ENCODE assay signal across 18 cellular contexts in genomic region chr9:121294181-121294743, GRCh38. TPM values are rescaled to one million over a fixed set of nuclear protein-coding genes. Genes with fewer than 3 reads are reported as not detected.
DNase-seq lines count a peak whose midpoint lies in the region; ATAC-seq and TF ChIP-seq lines count a peak whose summit lies in the region.
"Had no signal": no experiment of that assay in that cellular context is flagged by ENCODE, and none has a peak within 500 bp of the region (broad histone marks: within the 10 kb centered on the region; RNA-seq: fewer than 3 reads in every experiment).

No MANE protein-coding gene starts in this region.

- intact Hi-C loops in ascending aorta (cut with DNase I): no loop called here
- intact Hi-C loops in Right ventricle myocardium inferior (cut with DNase I): no loop called here
- intact Hi-C loops in testis (cut with DNase I; ENCODE audit: low total_unique reads): no loop called here

- H3K27ac ChIP-seq in ascending aorta: peak overlapping the region; percentile 92 to 99
- H3K27ac ChIP-seq in testis: peak overlapping the region; percentile 64 to 87

- H3K4me1 ChIP-seq in ascending aorta (peaks cover 40 to 91% of the 10 kb centered on the region in 2 donors), testis (peaks cover 69% of the 10 kb centered on the region)

- no peak for DNase-seq in ascending aorta (ENCODE audit: low spot score in 2 of 2)
- DNase-seq in Right ventricle myocardium inferior (ENCODE audit: missing footprints): peak; percentile 87
- no peak for DNase-seq in testis
- no peak for DNase-seq in epidermal melanocyte (ENCODE audit: insufficient read length, low spot score)
- DNase-seq in MV-4-11 (lab: John Stamatoyannopoulos, UW): no peak
- DNase-seq in NCI-H187 (lab: John Stamatoyannopoulos, UW): no peak
- DNase-seq in AG08395 (ENCODE audit: low spot score): no peak
- DNase-seq: activated CD4-positive, alpha-beta memory T cell treated with anti-CD3 and anti-CD28 coated beads, Interleukin-2, amount 10 ng/mL, durations not matched to agents 7 days and 5 days; AML-193; DMS 273 treated with DMSO at 0.1 percent for 48 hours; effector memory CD8-positive, alpha-beta T cell; foreskin melanocyte; NK-92 treated with Interleukin-12 subunit alpha and Interleukin-12 subunit beta, amount 100 ng/mL, for 24 hours; stimulated activated CD4-positive, alpha-beta T cell treated with anti-CD3 and anti-CD28 coated beads, Interleukin-4, amount 100 ng/mL, for 1 hour had no signal

- no peaks in the 10 kb centered on the region for H3K27me3 Mint-ChIP-seq in nephron (ENCODE audit: low read depth)

- H3K27me3 ChIP-seq in ascending aorta (no peaks in the 10 kb centered on the region), testis (no peaks in the 10 kb centered on the region)

- H3K9me3 Mint-ChIP-seq in nephron: no peaks in the 10 kb centered on the region
- H3K9me3 Mint-ChIP-seq: activated CD4-positive, alpha-beta memory T cell treated with anti-CD3 and anti-CD28 coated beads, Interleukin-2, amount 10 ng/mL, durations not matched to agents 7 days and 5 days; activated T-helper 17 cell treated with anti-CD3 and anti-CD28 coated beads, Interleukin-2, amount 50 U/mL, for 72 hours; effector memory CD8-positive, alpha-beta T cell; GM23338 had no signal

- H3K9me3 ChIP-seq in ascending aorta (no peaks in the 10 kb centered on the region), testis (no peaks in the 10 kb centered on the region)
- H3K9me3 ChIP-seq: mucosa of descending colon had no signal

- H3K36me3 Mint-ChIP-seq in nephron (ENCODE audit: low read depth): no peaks in the 10 kb centered on the region

- peak overlapping the region in 2 of 3 experiments; percentile 54 to 98 for H3K27ac Mint-ChIP-seq in nephron
- H3K27ac Mint-ChIP-seq: activated CD4-positive, alpha-beta memory T cell treated with anti-CD3 and anti-CD28 coated beads, Interleukin-2, amount 10 ng/mL, durations not matched to agents 7 days and 5 days; activated T-helper 17 cell treated with anti-CD3 and anti-CD28 coated beads, Interleukin-2, amount 50 U/mL, for 72 hours; GM23338 had no signal

- H3K4me3 ChIP-seq in ascending aorta (peak overlapping the region; percentile 2 to 20), testis (no peak overlapping the region)
- H3K4me3 ChIP-seq: GM23338, mucosa of descending colon had no signal

- H3K4me1 Mint-ChIP-seq in nephron: peaks cover 49% of the 10 kb centered on the region

- peaks cover 4 to 9% of the 10 kb centered on the region in 2 donors for H3K36me3 ChIP-seq in ascending aorta
- H3K36me3 ChIP-seq in testis (ENCODE audit: low read depth, missing control alignments): no peaks in the 10 kb centered on the region

- no peak for TF ChIP-seq POLR2A in testis (IDR thresholded peaks at IDR 0.05)

- TF ChIP-seq CTCF in ascending aorta (IDR thresholded peaks at IDR 0.05) (no peak), nephron (IDR thresholded peaks at IDR 0.05; ENCODE audit: unreplicated experiment in 3 of 3) (no peak), testis (IDR thresholded peaks at IDR 0.05) (no peak)

- H3K4me3 Mint-ChIP-seq in nephron: no peak overlapping the region
- H3K4me3 Mint-ChIP-seq: activated CD4-positive, alpha-beta memory T cell treated with anti-CD3 and anti-CD28 coated beads, Interleukin-2, amount 10 ng/mL, durations not matched to agents 7 days and 5 days; activated T-helper 17 cell treated with anti-CD3 and anti-CD28 coated beads, Interleukin-2, amount 50 U/mL, for 72 hours; effector memory CD8-positive, alpha-beta T cell; GM23338 had no signal

- peak; percentile 56 for ATAC-seq in Right ventricle myocardium inferior
- ATAC-seq: activated T-helper 17 cell treated with anti-CD3 and anti-CD28 coated beads, Interleukin-2, amount 50 U/mL, for 72 hours; effector memory CD8-positive, alpha-beta T cell; GM23338; mucosa of descending colon had no signal

- 65% methylated on average over 4 to 6 of the region's 6 CpGs for WGBS in testis, 2 donors

RNA-seq across cellular contexts. Expression of gene GSN, which starts 26.3 kb away (rescaled TPM):
- total RNA-seq in ascending aorta (3,012 TPM), Right ventricle myocardium inferior (966 TPM), testis (100 to 1,000 TPM; 206 to 356 TPM)
- polyA plus RNA-seq in testis (ENCODE audit: insufficient read depth, low read depth, low replicate concordance): 392 TPM

Comparison
In these comparisons a context has a peak if more than half of its experiments do, and no peak if none do; other contexts are left out.
1. H3K4me3 ChIP-seq: peak in ascending aorta (2 of 2); none in testis (0 of 2).